17 cellular contexts compared by ENCODE assay signal in genomic region chr4:108937066-108937465, GRCh38.
A peak's percentile ranks its signal among the peaks of the same experiment; 100 is the strongest.
DNase-seq lines count a peak whose midpoint lies in the region.
"Had no signal": no experiment of that assay in that cellular context is flagged by ENCODE, and none has a peak within 500 bp of the region (broad histone marks: within the 10 kb centered on the region; RNA-seq: fewer than 3 reads in every experiment).

No MANE protein-coding gene starts in this region.

- DNase-seq in GM03348 (ENCODE audit: low spot score) (peak; percentile 3), M059J (ENCODE audit: low read depth) (peak; percentile 57), iris pigment epithelial cell (ENCODE audit: low read depth) (peak; percentile 2), NCI-H2081 (lab: John Stamatoyannopoulos, UW) (no peak), NCI-H1417 treated with DMSO at 0.1 percent for 48 hours (lab: John Stamatoyannopoulos, UW) (no peak), amygdala (lab: John Stamatoyannopoulos, UW) (no peak), iPS-NIHi11 (ENCODE audit: low spot score) (no peak)
- DNase-seq: CD4-positive, alpha-beta T cell; COR-L47; DMS 273 treated with DMSO at 0.1 percent for 48 hours; DMS79 treated with DMSO at 0.1 percent for 48 hours; GDM1; H7; NCI-H1105; NCI-H2029 treated with DMSO at 0.1 percent for 48 hours; NCI-H446 treated with DMSO at 0.1 percent for 48 hours; NCI-H526 treated with DMSO at 0.1 percent for 48 hours had no signal

Comparison
In these comparisons a context has a peak if more than half of its experiments do, and no peak if none do; other contexts are left out.
1. DNase-seq: peak in GM03348 (single experiment), M059J (single experiment) and iris pigment epithelial cell (single experiment); none in NCI-H2081 (0 of 2), NCI-H1417 treated with DMSO at 0.1 percent for 48 hours (single experiment), amygdala (0 of 56) and iPS-NIHi11 (single experiment).